14 cellular contexts compared by ENCODE assay signal in genomic region chr1:113946112-113946511, GRCh38. TPM values are rescaled to one million over a fixed set of nuclear protein-coding genes. Genes with fewer than 3 reads are reported as not detected.
DNase-seq lines count a peak whose midpoint lies in the region; ATAC-seq and TF ChIP-seq lines count a peak whose summit lies in the region.
"Had no signal": no experiment of that assay in that cellular context is flagged by ENCODE, and none has a peak within 500 bp of the region (broad histone marks: within the 10 kb centered on the region; RNA-seq: fewer than 3 reads in every experiment).

No MANE protein-coding gene starts in this region.

- no peak overlapping the region for H2AFZ ChIP-seq in neuronal stem cell (ENCODE audit: low read length)

- no peak overlapping the region for H2BK15ac ChIP-seq in neuronal stem cell (ENCODE audit: low read length)

- no peak overlapping the region for H3K14ac ChIP-seq in neuronal stem cell (ENCODE audit: low read length)

- no CpG with 5 or more reads among the region's 1 CpG for WGBS in neuronal stem cell (ENCODE audit: extremely low coverage in 2 of 2, insufficient read length in 2 of 2, insufficient replicate concordance in 1 of 2), 2 donors

- no peaks in the 10 kb centered on the region for H3K4me1 ChIP-seq in neuronal stem cell (ENCODE audit: control insufficient read depth in 2 of 2, insufficient read depth in 1 of 2, low read depth in 1 of 2, low read length in 2 of 2)

- no peak for TF ChIP-seq CTCF in coronary artery (IDR thresholded peaks at IDR 0.05)

- no peaks in the 10 kb centered on the region for H3K27me3 ChIP-seq in neuronal stem cell (ENCODE audit: control insufficient read depth in 3 of 3, insufficient read depth in 3 of 3, low read depth in 1 of 3, low read length in 3 of 3)
- H3K27me3 ChIP-seq: ovary had no signal

- no peak overlapping the region for H2AK5ac ChIP-seq in neuronal stem cell (ENCODE audit: low read depth, low read length)

- no peak overlapping the region for H3K23ac ChIP-seq in neuronal stem cell (ENCODE audit: low read depth, low read length, poor library complexity)

- H3K79me1 ChIP-seq in neuronal stem cell (ENCODE audit: low read depth, low read length), result peaks cover 3% of the 10 kb centered on the region

- H3K9ac ChIP-seq in SK-N-MC (ENCODE audit: insufficient read length) (no peak overlapping the region), neuronal stem cell (ENCODE audit: low read depth, low read length, poor library complexity) (no peak overlapping the region)

- H3K9me3 Mint-ChIP-seq in activated naive CD4-positive, alpha-beta T cell treated with anti-CD3 and anti-CD28 coated beads, Interleukin-2, amount 50 U/mL, for 24 hours, result peaks cover 3% of the 10 kb centered on the region
- no peaks in the 10 kb centered on the region for H3K9me3 Mint-ChIP-seq in central memory CD8-positive, alpha-beta T cell
- H3K9me3 Mint-ChIP-seq in stimulated activated naive CD8-positive, alpha-beta T cell treated with anti-CD3 and anti-CD28 coated beads, Interleukin-15, amount 100 ng/mL, for 72 hours, result peaks cover 4 to 6% of the 10 kb centered on the region in 2 donors

- H3K9me3 ChIP-seq in SK-N-MC (ENCODE audit: low read depth, low read length), result peaks cover 11% of the 10 kb centered on the region; the same call in 1 of the 2 replicates
- peaks cover 0 to 19% of the 10 kb centered on the region in 2 donors for H3K9me3 ChIP-seq in neuronal stem cell (replicated peaks in 1 of 2; ENCODE audit: control insufficient read depth in 2 of 2, insufficient read depth in 1 of 2, low read depth in 1 of 2, low read length in 2 of 2)
- H3K9me3 ChIP-seq: ovary had no signal

- H3K27ac ChIP-seq in SK-N-MC (peak overlapping the region; percentile 87), coronary artery (no peak overlapping the region), neuronal stem cell (replicated peaks; ENCODE audit: low read length) (no peak overlapping the region)
- H3K27ac ChIP-seq: ovary had no signal

- no peak overlapping the region for H3K4me2 ChIP-seq in neuronal stem cell (ENCODE audit: insufficient read depth, low read length, poor library complexity, severe bottlenecking)

- H3K27me3 Mint-ChIP-seq in activated naive CD4-positive, alpha-beta T cell treated with anti-CD3 and anti-CD28 coated beads, Interleukin-2, amount 50 U/mL, for 24 hours, result no peaks in the 10 kb centered on the region
- no peaks in the 10 kb centered on the region for H3K27me3 Mint-ChIP-seq in central memory CD8-positive, alpha-beta T cell
- H3K27me3 Mint-ChIP-seq in stimulated activated naive CD8-positive, alpha-beta T cell treated with anti-CD3 and anti-CD28 coated beads, Interleukin-15, amount 100 ng/mL, for 72 hours, result no peaks in the 10 kb centered on the region

- no peak overlapping the region for H2BK5ac ChIP-seq in neuronal stem cell (ENCODE audit: low read length)

- H3K4me3 Mint-ChIP-seq in activated naive CD4-positive, alpha-beta T cell treated with anti-CD3 and anti-CD28 coated beads, Interleukin-2, amount 50 U/mL, for 24 hours, result peak overlapping the region; percentile 62
- H3K4me3 Mint-ChIP-seq in central memory CD8-positive, alpha-beta T cell, result peak overlapping the region; percentile 45
- H3K4me3 Mint-ChIP-seq in stimulated activated naive CD8-positive, alpha-beta T cell treated with anti-CD3 and anti-CD28 coated beads, Interleukin-15, amount 100 ng/mL, for 72 hours, result peak overlapping the region; percentile 22 to 67

- peaks cover 13% of the 10 kb centered on the region for H3K36me3 Mint-ChIP-seq in activated naive CD4-positive, alpha-beta T cell treated with anti-CD3 and anti-CD28 coated beads, Interleukin-2, amount 50 U/mL, for 24 hours
- H3K36me3 Mint-ChIP-seq in central memory CD8-positive, alpha-beta T cell (ENCODE audit: insufficient read depth), result peaks cover 32% of the 10 kb centered on the region

- H3K4me3 ChIP-seq in SK-N-MC, result peak overlapping the region; percentile 41; the same call in 1 of the 2 replicates
- no peak overlapping the region for H3K4me3 ChIP-seq in coronary artery
- H3K4me3 ChIP-seq in neuronal stem cell (ENCODE audit: low read length in 2 of 2), result no peak overlapping the region
- H3K4me3 ChIP-seq: ovary had no signal

- H4K8ac ChIP-seq in neuronal stem cell (ENCODE audit: low read depth, low read length), result no peak overlapping the region

- H3K4me1 Mint-ChIP-seq in activated naive CD4-positive, alpha-beta T cell treated with anti-CD3 and anti-CD28 coated beads, Interleukin-2, amount 50 U/mL, for 24 hours, result peaks cover 80% of the 10 kb centered on the region
- H3K4me1 Mint-ChIP-seq in central memory CD8-positive, alpha-beta T cell, result peaks cover 58% of the 10 kb centered on the region
- H3K4me1 Mint-ChIP-seq in stimulated activated naive CD8-positive, alpha-beta T cell treated with anti-CD3 and anti-CD28 coated beads, Interleukin-15, amount 100 ng/mL, for 72 hours, result peaks cover 78% of the 10 kb centered on the region

- H3K36me3 ChIP-seq in SK-N-MC (ENCODE audit: insufficient read depth, low read length) (peaks cover 57% of the 10 kb centered on the region), neuronal stem cell (replicated peaks in 1 of 2; ENCODE audit: control insufficient read depth in 2 of 2, insufficient read depth in 2 of 2, low read length in 2 of 2) (peaks cover 3 to 37% of the 10 kb centered on the region in 2 donors)
- H3K36me3 ChIP-seq: ovary had no signal

- no peak overlapping the region for H2BK12ac ChIP-seq in neuronal stem cell (ENCODE audit: low read length)

- ATAC-seq in central memory CD8-positive, alpha-beta T cell (replicated peaks; ENCODE audit: extremely low read depth, poor library complexity, severe bottlenecking), result no peak
- no peak for ATAC-seq in stimulated activated naive CD8-positive, alpha-beta T cell treated with anti-CD3 and anti-CD28 coated beads, Interleukin-15, amount 100 ng/mL, for 72 hours

- no peak overlapping the region for H2BK120ac ChIP-seq in neuronal stem cell (ENCODE audit: low read depth, low read length)

- H3K18ac ChIP-seq in neuronal stem cell (ENCODE audit: low read length), result no peak overlapping the region

- H3K27ac Mint-ChIP-seq in activated naive CD4-positive, alpha-beta T cell treated with anti-CD3 and anti-CD28 coated beads, Interleukin-2, amount 50 U/mL, for 24 hours, result peak overlapping the region; percentile 90
- H3K27ac Mint-ChIP-seq in central memory CD8-positive, alpha-beta T cell (ENCODE audit: low read depth), result peak overlapping the region; percentile 27
- peak overlapping the region; percentile 60 to 69 for H3K27ac Mint-ChIP-seq in stimulated activated naive CD8-positive, alpha-beta T cell treated with anti-CD3 and anti-CD28 coated beads, Interleukin-15, amount 100 ng/mL, for 72 hours

- no peak for DNase-seq in activated naive CD4-positive, alpha-beta T cell treated with anti-CD3 and anti-CD28 coated beads, Interleukin-2, amount 50 U/mL, for 16 hours
- DNase-seq in SK-N-MC (ENCODE audit: low read depth, low spot score) (no peak), coronary artery (ENCODE audit: low spot score) (no peak), neuronal stem cell (ENCODE audit: low spot score) (no peak)
- no peak for DNase-seq in central memory CD8-positive, alpha-beta T cell (ENCODE audit: low spot score in 2 of 2)
- DNase-seq in stimulated activated naive CD8-positive, alpha-beta T cell treated with anti-CD3 and anti-CD28 coated beads, Interleukin-15, amount 100 ng/mL, for 72 hours, result no peak
- no peak for DNase-seq in stimulated activated CD4-positive, alpha-beta T cell treated with anti-CD3 and anti-CD28 coated beads, Interleukin-2, amount 100 ng/mL, for 48 hours
- DNase-seq: central memory CD4-positive, alpha-beta T cell; HCEC 1CT; mammary epithelial cell; NCI-H2029; ovary; RPMI8226 had no signal

- no peak overlapping the region for H3K4ac ChIP-seq in neuronal stem cell (ENCODE audit: low read length)

- H4K91ac ChIP-seq in neuronal stem cell (ENCODE audit: low read depth, low read length, poor library complexity), result no peak overlapping the region

RNA-seq across cellular contexts. Expression of gene HIPK1, which starts 17.0 kb away (rescaled TPM):
- polyA plus RNA-seq in neuronal stem cell (2013, experiment 1 of 2), result 24.6 TPM
- 25.1 TPM for polyA plus RNA-seq in neuronal stem cell (2013, experiment 2 of 2)

RNA-seq across cellular contexts. Expression of gene OLFML3, which starts 33.2 kb away (rescaled TPM):
- polyA plus RNA-seq in neuronal stem cell (2013, experiment 1 of 2), result 10.1 TPM
- 9.4 TPM for polyA plus RNA-seq in neuronal stem cell (2013, experiment 2 of 2)

RNA-seq across cellular contexts. Expression of gene DCLRE1B, which starts 41.0 kb away (rescaled TPM):
- polyA plus RNA-seq in neuronal stem cell (2013, experiment 1 of 2), result 8.9 TPM
- 9.1 TPM for polyA plus RNA-seq in neuronal stem cell (2013, experiment 2 of 2)

RNA-seq across cellular contexts. Expression of gene AP4B1, which starts 41.5 kb away (rescaled TPM):
- polyA plus RNA-seq in neuronal stem cell (2013, experiment 1 of 2), result 9.6 TPM
- 8.3 TPM for polyA plus RNA-seq in neuronal stem cell (2013, experiment 2 of 2)

RNA-seq across cellular contexts. Expression of gene BCL2L15, which starts 58.7 kb away (rescaled TPM):
- polyA plus RNA-seq in neuronal stem cell (2013, experiment 1 of 2), result 0.04 TPM
- 0.06 TPM for polyA plus RNA-seq in neuronal stem cell (2013, experiment 2 of 2)

Comparison
In these comparisons a context has a peak if more than half of its experiments do, and no peak if none do; other contexts are left out.
1. H3K27ac Mint-ChIP-seq: peak in every context shown above with its lines; median percentile 90 in activated naive CD4-positive, alpha-beta T cell treated with anti-CD3 and anti-CD28 coated beads, Interleukin-2, amount 50 U/mL, for 24 hours; 64 in stimulated activated naive CD8-positive, alpha-beta T cell treated with anti-CD3 and anti-CD28 coated beads, Interleukin-15, amount 100 ng/mL, for 72 hours; 27 in central memory CD8-positive, alpha-beta T cell.